Comparison of ENCODE assay signal across 7 cellular contexts in genomic region chr11:2990617-2991476, GRCh38. TPM values are rescaled to one million over a fixed set of nuclear protein-coding genes. Genes with fewer than 3 reads are reported as not detected.
DNase-seq lines count a peak whose midpoint lies in the region; ATAC-seq and TF ChIP-seq lines count a peak whose summit lies in the region.

No MANE protein-coding gene starts in this region.

- BruUV-seq in Panc1 (replicated peaks; lab: Mats Ljungman, UMichigan), result TSS peak; percentile 64

- peak overlapping the region; percentile 67 for H2AFZ ChIP-seq in GM23248

- H3F3A ChIP-seq in GM23248 (ENCODE audit: insufficient read depth), result peaks cover 13% of the 10 kb centered on the region

- no peaks in the 10 kb centered on the region for H3K36me3 ChIP-seq in GM23248 (ENCODE audit: low read depth)
- H3K36me3 ChIP-seq in Panc1 (ENCODE audit: control insufficient read depth, insufficient read depth, low read length), result no peaks in the 10 kb centered on the region; the same call in none of the 2 replicates
- H3K36me3 ChIP-seq in brain microvascular endothelial cell (replicated peaks), result no peaks in the 10 kb centered on the region
- no peaks in the 10 kb centered on the region for H3K36me3 ChIP-seq in right lobe of liver

- POLR2A ChIA-PET in Panc1 (lab: Charles Lee), result no interaction called here

- CTCF ChIA-PET in Panc1 (lab: Charles Lee), result interaction anchor here (0.6 to 1.8 kb wide), 2 partner anchors 15 to 239 kb away, joined by 5 to 7 read pairs; no protein-coding TSS in a partner anchor

- peaks cover 58% of the 10 kb centered on the region for H3K79me2 ChIP-seq in GM23248 (ENCODE audit: insufficient read depth)

- H3K4me2 ChIP-seq in GM23248 (ENCODE audit: unreplicated experiment), result peak overlapping the region; percentile 97

- no peaks in the 10 kb centered on the region for H3K27me3 ChIP-seq in GM23248 (replicated peaks; ENCODE audit: insufficient read depth)
- H3K27me3 ChIP-seq in Panc1 (ENCODE audit: control insufficient read depth, insufficient read depth, low read length), result no peaks in the 10 kb centered on the region
- H3K27me3 ChIP-seq in brain microvascular endothelial cell (replicated peaks), result no peaks in the 10 kb centered on the region
- H3K27me3 ChIP-seq in right lobe of liver, result no peaks in the 10 kb centered on the region

- peaks cover 30% of the 10 kb centered on the region for H3K4me1 ChIP-seq in GM23248 (ENCODE audit: insufficient read depth)
- peaks cover 39% of the 10 kb centered on the region for H3K4me1 ChIP-seq in Panc1 (ENCODE audit: control insufficient read depth, insufficient read depth, low read length)
- peaks cover 0 to 43% (median 20%) of the 10 kb centered on the region in 4 donors for H3K4me1 ChIP-seq in right lobe of liver

- intact Hi-C loops in Panc1 (cut with micrococcal nuclease; ENCODE audit: unreplicated experiment), result no loop called here
- intact Hi-C loops in right lobe of liver (cut with DNase I), result no loop called here

- H3K4me3 ChIP-seq in GM23248 (peak overlapping the region; percentile 83), Panc1 (ENCODE audit: low read depth in 2 of 2, low read length in 2 of 2) (peak overlapping the region; percentile 65 to 98), brain microvascular endothelial cell (ENCODE audit: low read depth, low read length) (peak overlapping the region; percentile 89), right lobe of liver (peak overlapping the region; percentile 66 to 93 (median 91))

- peak overlapping the region; percentile 91 for H3K9ac ChIP-seq in GM23248

- no peak for ATAC-seq in Panc1
- peak; percentile 21 to 45 (median 26) for ATAC-seq in right lobe of liver
- ATAC-seq in stimulated activated naive CD8-positive, alpha-beta T cell treated with anti-CD3 and anti-CD28 coated beads, Interleukin-15, Interleukin-2, amounts not matched to agents 100 U/mL and 50 U/mL, for 24 hours, result peak; percentile 15
- no peak for ATAC-seq in HG03469 (IDR thresholded peaks at IDR 0.05; ENCODE audit: unreplicated experiment)

- in situ Hi-C loops in GM23248 (cut with MboI) (no loop called here), Panc1 (cut with HindIII; ENCODE audit: low pct_unique_long_range_greater_than_20kb, low sequenced_read_pairs) (no loop called here), brain microvascular endothelial cell (cut with HindIII; ENCODE audit: low pct_ligation_motif_present, low sequenced_read_pairs) (no loop called here)

- TF ChIP-seq POLR2A in right lobe of liver (IDR thresholded peaks at IDR 0.05), result no peak

- DNase-seq in GM23248 (peak; percentile 55), Panc1 (ENCODE audit: low read depth, low spot score) (no peak), brain microvascular endothelial cell (no peak), right lobe of liver (no peak), NCI-H1436 (lab: John Stamatoyannopoulos, UW) (no peak)
- DNase-seq in stimulated activated naive CD8-positive, alpha-beta T cell treated with anti-CD3 and anti-CD28 coated beads, Interleukin-15, Interleukin-2, amounts not matched to agents 100 U/mL and 50 U/mL, for 24 hours, result peak; percentile 57

- TF ChIP-seq CTCF in Panc1 (IDR thresholded peaks at IDR 0.05) (no peak), brain microvascular endothelial cell (IDR thresholded peaks at IDR 0.05; ENCODE audit: low read depth, low read length, missing control alignments) (no peak), right lobe of liver (IDR thresholded peaks at IDR 0.05) (no peak)

- H3K9me3 ChIP-seq in GM23248 (ENCODE audit: low read depth) (no peaks in the 10 kb centered on the region), Panc1 (ENCODE audit: control insufficient read depth, insufficient read depth, low read depth, low read length) (no peaks in the 10 kb centered on the region), right lobe of liver (no peaks in the 10 kb centered on the region)

- peak overlapping the region; percentile 84 for H3K27ac ChIP-seq in GM23248
- H3K27ac ChIP-seq in Panc1 (ENCODE audit: low read length), result peak overlapping the region; percentile 95
- peak overlapping the region; percentile 67 for H3K27ac ChIP-seq in brain microvascular endothelial cell
- H3K27ac ChIP-seq in right lobe of liver, result peak overlapping the region; percentile 82 to 93 (median 82)

- H4K20me1 ChIP-seq in GM23248 (ENCODE audit: insufficient read depth), result no peaks in the 10 kb centered on the region

- no peaks in the 10 kb centered on the region for H3K9me2 ChIP-seq in GM23248 (ENCODE audit: insufficient read depth)

- 2% methylated on average over 17 of the region's 17 CpGs for WGBS in GM23248 (ENCODE audit: low coverage in 1 of 2, low lambda C conversion rate in 2 of 2, missing lambda C conversion rate in 2 of 2), 2 experiments
- under 1% methylated on average over 17 of the region's 17 CpGs for WGBS in right lobe of liver (ENCODE audit: insufficient coverage, low coverage, low lambda C conversion rate, missing lambda C conversion rate)

RNA-seq across cellular contexts. Expression of gene NAP1L4, which starts 1.3 kb away (rescaled TPM):
- total RNA-seq in GM23248 (2014; rRNA removed; shearing (Covaris generic)), result 57.4 and 68.8 TPM in 2 replicates
- polyA plus RNA-seq in GM23248 (2016; fragmentation: Nextera tagmentation; extraction: Ambion mirVana), result 121 and 122 TPM in 2 replicates
- total RNA-seq in Panc1 (2021; ENCODE audit: unreplicated experiment), result 274 TPM
- 162 TPM for polyA plus RNA-seq in Panc1 (2012; ENCODE audit: insufficient read length)
- total RNA-seq in right lobe of liver, result 10 to 100 TPM; 37.6 to 76.0 (median 56.9) TPM

Comparison
In these comparisons a context has a peak if more than half of its experiments do, and no peak if none do; other contexts are left out.
1. DNase-seq: peak in GM23248 (single experiment) and stimulated activated naive CD8-positive, alpha-beta T cell treated with anti-CD3 and anti-CD28 coated beads, Interleukin-15, Interleukin-2, amounts not matched to agents 100 U/mL and 50 U/mL, for 24 hours (single experiment); none in Panc1 (single experiment), brain microvascular endothelial cell (single experiment), right lobe of liver (0 of 3) and NCI-H1436 (single experiment).
2. ATAC-seq: peak in right lobe of liver (4 of 4) and stimulated activated naive CD8-positive, alpha-beta T cell treated with anti-CD3 and anti-CD28 coated beads, Interleukin-15, Interleukin-2, amounts not matched to agents 100 U/mL and 50 U/mL, for 24 hours (single experiment); none in Panc1 (single experiment) and HG03469 (single experiment).
3. Peak in every context shown above with its lines, with median percentiles within 50 percentile points of each other: H3K27ac ChIP-seq and H3K4me3 ChIP-seq.